10 cellular contexts compared by ENCODE assay signal in the genomic region with DNA sequence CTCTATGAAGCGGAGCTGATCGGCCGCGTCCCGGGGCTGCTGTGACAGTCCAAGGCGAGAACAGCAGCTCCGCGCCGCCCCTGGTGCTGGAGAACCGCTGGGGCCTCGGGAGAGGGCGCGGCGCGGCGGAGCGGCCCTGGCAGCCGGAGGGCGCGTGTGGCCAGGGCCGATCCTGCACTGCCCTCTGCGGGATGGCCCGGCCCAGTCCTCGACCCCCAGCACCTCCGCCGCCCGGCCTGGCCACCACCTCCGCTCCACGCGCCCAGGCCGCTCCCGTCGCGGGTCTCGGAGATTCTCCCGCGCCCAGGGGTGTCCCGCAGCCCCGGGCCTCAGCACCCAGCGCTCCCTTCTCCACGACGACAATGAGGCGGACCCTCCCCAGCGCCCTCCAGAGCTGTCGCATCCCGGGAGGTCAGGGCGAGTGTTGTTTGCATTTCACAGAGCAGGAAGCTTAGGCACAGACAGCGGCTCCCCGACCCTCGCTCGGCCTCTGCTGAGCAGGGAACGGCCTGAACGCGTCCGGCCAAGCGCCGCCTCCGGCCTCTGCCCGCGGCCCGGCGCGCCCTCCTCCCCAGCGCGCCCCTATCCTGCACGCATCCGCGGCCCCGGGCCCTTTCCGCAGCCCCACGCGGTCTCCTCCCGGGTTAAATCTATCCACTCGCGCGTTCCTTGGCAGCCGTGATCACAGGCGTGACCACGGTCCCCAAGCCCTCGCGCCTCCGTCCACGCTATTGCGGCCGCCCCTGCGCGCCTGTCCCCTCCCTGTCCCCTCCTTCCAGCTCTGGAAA.
DNase-seq lines count a peak whose midpoint lies in the region; TF ChIP-seq lines count a peak whose summit lies in the region.
"Had no signal": no experiment of that assay in that cellular context is flagged by ENCODE, and none has a peak within 500 bp of the region (broad histone marks: within the 10 kb centered on the region; RNA-seq: fewer than 3 reads in every experiment).

No MANE protein-coding gene starts in this region.

- H3K27ac ChIP-seq in right atrium auricular region (no peak overlapping the region), caudate nucleus (ENCODE audit: low read depth, low read length) (no peak overlapping the region)
- H3K27ac ChIP-seq: ovary had no signal

- in situ Hi-C loops in astrocyte of the cerebellum (cut with HindIII; ENCODE audit: low sequenced_read_pairs), result no loop called here

- H3K27me3 ChIP-seq in right atrium auricular region, result no peaks in the 10 kb centered on the region
- H3K27me3 ChIP-seq: ovary had no signal

- peak overlapping the region; percentile 27 for H3K4me3 ChIP-seq in astrocyte of the cerebellum (ENCODE audit: low read depth, low read length)
- H3K4me3 ChIP-seq in right atrium auricular region, result peak overlapping the region in 1 of 2 donors; percentile 20
- H3K4me3 ChIP-seq: ovary had no signal

- peaks cover 0 to 30% of the 10 kb centered on the region in 2 donors for H3K4me1 ChIP-seq in right atrium auricular region

- intact Hi-C loops in posterior vena cava (cut with DNase I), result no loop called here

- DNase-seq in EH (ENCODE audit: low read depth), result peak; percentile 48
- DNase-seq in astrocyte of the cerebellum (ENCODE audit: low read depth), result no peak
- DNase-seq in right atrium auricular region (ENCODE audit: low spot score), result peak; percentile 48
- DNase-seq in posterior vena cava (ENCODE audit: low spot score), result peak; percentile 76
- no peak for DNase-seq in CD1c-positive myeloid dendritic cell (ENCODE audit: extremely low spot score)
- no peak for DNase-seq in DMS 273 (lab: John Stamatoyannopoulos, UW; ENCODE audit: unreplicated experiment)
- DNase-seq in caudate nucleus (lab: John Stamatoyannopoulos, UW), result no peak
- DNase-seq in 8988T, result no peak
- DNase-seq: NCI-H1436 had no signal

- TF ChIP-seq CTCF in astrocyte of the cerebellum (IDR thresholded peaks at IDR 0.05; ENCODE audit: low read depth, low read length, missing control alignments) (no peak), right atrium auricular region (IDR thresholded peaks at IDR 0.05) (peak in 1 of 2 donors; percentile 61)

- H3K36me3 ChIP-seq in right atrium auricular region, result no peaks in the 10 kb centered on the region
- H3K36me3 ChIP-seq: ovary had no signal

- H3K9me3 ChIP-seq in right atrium auricular region, result peaks cover 0 to under 1% of the 10 kb centered on the region in 2 donors
- H3K9me3 ChIP-seq: ovary had no signal

Comparison
In these comparisons a context has a peak if more than half of its experiments do, and no peak if none do; other contexts are left out.
1. DNase-seq: peak in EH (single experiment), right atrium auricular region (single experiment) and posterior vena cava (single experiment); none in astrocyte of the cerebellum (single experiment), CD1c-positive myeloid dendritic cell (single experiment), DMS 273 (single experiment), caudate nucleus (0 of 61) and 8988T (single experiment).